Comparison of ENCODE assay signal across 9 cellular contexts in genomic region chr16:4184038-4184702, GRCh38. TPM values are rescaled to one million over a fixed set of nuclear protein-coding genes. Genes with fewer than 3 reads are reported as not detected.
A peak's percentile ranks its signal among the peaks of the same experiment; 100 is the strongest.
DNase-seq lines count a peak whose midpoint lies in the region; ATAC-seq and TF ChIP-seq lines count a peak whose summit lies in the region.
"Had no signal": no experiment of that assay in that cellular context is flagged by ENCODE, and none has a peak within 500 bp of the region (broad histone marks: within the 10 kb centered on the region; RNA-seq: fewer than 3 reads in every experiment).

No MANE protein-coding gene starts in this region.

- 0 to 3% methylated on average over 1 to 41 of the region's 59 CpGs for WGBS in testis, 2 donors

- no peaks in the 10 kb centered on the region for H3K36me3 ChIP-seq in testis (ENCODE audit: low read depth, missing control alignments)

- H3K4me1 ChIP-seq in testis = peaks cover 4% of the 10 kb centered on the region

- peak overlapping the region; percentile 79 for H3K4me3 Mint-ChIP-seq in activated naive CD8-positive, alpha-beta T cell treated with anti-CD3 and anti-CD28 coated beads, Interleukin-2, amount 50 U/mL, for 24 hours

- H3K36me3 Mint-ChIP-seq in activated naive CD8-positive, alpha-beta T cell treated with anti-CD3 and anti-CD28 coated beads, Interleukin-2, amount 50 U/mL, for 24 hours (ENCODE audit: low read depth) = no peaks in the 10 kb centered on the region

- peaks cover 10% of the 10 kb centered on the region for H3K27me3 Mint-ChIP-seq in activated naive CD8-positive, alpha-beta T cell treated with anti-CD3 and anti-CD28 coated beads, Interleukin-2, amount 50 U/mL, for 24 hours

- H3K27ac Mint-ChIP-seq in activated naive CD8-positive, alpha-beta T cell treated with anti-CD3 and anti-CD28 coated beads, Interleukin-2, amount 50 U/mL, for 24 hours = peak overlapping the region; percentile 68

- H3K4me1 Mint-ChIP-seq in activated naive CD8-positive, alpha-beta T cell treated with anti-CD3 and anti-CD28 coated beads, Interleukin-2, amount 50 U/mL, for 24 hours = peaks cover 7% of the 10 kb centered on the region

- no peaks in the 10 kb centered on the region for H3K9me3 Mint-ChIP-seq in activated naive CD8-positive, alpha-beta T cell treated with anti-CD3 and anti-CD28 coated beads, Interleukin-2, amount 50 U/mL, for 24 hours

- TF ChIP-seq CTCF in testis (IDR thresholded peaks at IDR 0.05) = no peak

- H3K27ac ChIP-seq in testis = peak overlapping the region; percentile 47 to 97

- no peaks in the 10 kb centered on the region for H3K9me3 ChIP-seq in testis

- DNase-seq in NCI-H82 (lab: John Stamatoyannopoulos, UW) (peak; percentile 55), NCI-H82 treated with DMSO at 0.1 percent for 48 hours (lab: John Stamatoyannopoulos, UW; ENCODE audit: unreplicated experiment) (no peak), iPS-NIHi11 (ENCODE audit: low spot score) (peak; percentile 28), testis (no peak), AG08395 (ENCODE audit: low spot score) (no peak), SIG-M5 (lab: John Stamatoyannopoulos, UW) (no peak), SIG-M5 treated with dmso at 0.1 percent for 504 hours (lab: John Stamatoyannopoulos, UW; ENCODE audit: unreplicated experiment) (no peak)
- DNase-seq in activated naive CD8-positive, alpha-beta T cell treated with anti-CD3 and anti-CD28 coated beads, Interleukin-2, amount 50 U/mL, for 24 hours = no peak

- no peak for TF ChIP-seq POLR2A in testis (IDR thresholded peaks at IDR 0.05)

- no peak for ATAC-seq in activated naive CD8-positive, alpha-beta T cell treated with anti-CD3 and anti-CD28 coated beads, Interleukin-2, amount 50 U/mL, for 24 hours

- intact Hi-C loops in testis (cut with DNase I; ENCODE audit: low total_unique reads) = no loop called here

- peak overlapping the region; percentile 84 to 87 for H3K4me3 ChIP-seq in testis

- no peaks in the 10 kb centered on the region for H3K27me3 ChIP-seq in testis

RNA-seq across cellular contexts. Expression of gene SRL, which starts 57.7 kb away (rescaled TPM):
- total RNA-seq in testis = 1 to 10 TPM; 1.5 to 2.5 TPM
- polyA plus RNA-seq in testis (ENCODE audit: insufficient read depth, low read depth, low replicate concordance) = 4.7 TPM
- total RNA-seq: activated CD8-positive, alpha-beta memory T cell treated with anti-CD3 and anti-CD28 coated beads for 36 hours had no signal

Comparison
In these comparisons a context has a peak if more than half of its experiments do, and no peak if none do; other contexts are left out.
1. DNase-seq: peak in NCI-H82 (single experiment) and iPS-NIHi11 (single experiment); none in NCI-H82 treated with DMSO at 0.1 percent for 48 hours (single experiment), activated naive CD8-positive, alpha-beta T cell treated with anti-CD3 and anti-CD28 coated beads, Interleukin-2, amount 50 U/mL, for 24 hours (single experiment), testis (single experiment), AG08395 (single experiment), SIG-M5 (single experiment) and SIG-M5 treated with dmso at 0.1 percent for 504 hours (single experiment).